ENCODE assay signal across 21 cellular contexts in the genomic region with DNA sequence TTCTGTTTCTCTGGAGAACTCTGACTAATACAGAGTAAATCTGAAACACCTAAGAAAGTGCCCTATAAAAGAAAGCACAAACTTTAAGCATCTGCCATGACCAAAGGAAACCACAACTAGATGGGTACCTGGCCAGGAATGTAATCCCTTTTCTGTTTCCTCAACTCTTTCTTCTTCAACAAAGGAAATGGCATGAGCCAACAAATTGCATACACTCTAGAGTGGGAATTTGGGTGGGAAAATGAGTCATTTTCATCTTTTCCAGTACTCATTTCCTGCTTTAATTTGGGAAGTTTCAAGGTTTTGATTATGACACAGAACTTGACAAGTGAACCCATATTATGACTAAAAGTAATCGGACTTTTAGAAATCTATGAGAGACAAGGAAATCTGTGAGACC.
"Had no signal": no experiment of that assay in that cellular context is flagged by ENCODE, and none has a peak within 500 bp of the region (broad histone marks: within the 10 kb centered on the region; RNA-seq: fewer than 3 reads in every experiment).

No MANE protein-coding gene starts in this region.

- H3K27ac ChIP-seq: dorsolateral prefrontal cortex, gastroesophageal sphincter, right atrium auricular region, sigmoid colon, skin epidermis, testis, tibial nerve had no signal

- H3K4me1 ChIP-seq: gastroesophageal sphincter, right atrium auricular region, sigmoid colon, testis, tibial nerve had no signal

- H3K9me3 ChIP-seq: gastroesophageal sphincter, mucosa of descending colon, right atrium auricular region, sigmoid colon, testis, tibial nerve had no signal

- ATAC-seq: esophagus mucosa; gastroesophageal sphincter; left lobe of liver; mucosa of descending colon; natural killer cell; stimulated activated naive B cell treated with anti-CD40 and anti-IgM and Interleukin-4, amounts not matched to agents 10 μg/mL and 1 μg/mL and 100 μg/mL, for 72 hours; stimulated activated naive CD8-positive, alpha-beta T cell treated with anti-CD3 and anti-CD28 coated beads, Interleukin-15, amount 100 ng/mL, for 72 hours had no signal

- DNase-seq: cortex of kidney; dorsolateral prefrontal cortex; effector CD8-positive, alpha-beta T cell; foreskin fibroblast; glutamatergic neuron; islet precursor cell; mucosa of descending colon; natural killer cell; posterior cingulate gyrus; sigmoid colon; stimulated activated CD4-positive, alpha-beta T cell treated with anti-CD3 and anti-CD28 coated beads, Interleukin-2, amount 100 ng/mL, for 24 hours; stimulated activated CD4-positive, alpha-beta T cell treated with anti-CD3 and anti-CD28 coated beads, Interleukin-4, amount 100 ng/mL, for 4 hours; stimulated activated naive B cell treated with anti-CD40 and anti-IgM and Interleukin-4, amounts not matched to agents 10 μg/mL and 1 μg/mL and 100 μg/mL, for 72 hours; stimulated activated naive CD8-positive, alpha-beta T cell treated with anti-CD3 and anti-CD28 coated beads, Interleukin-15, amount 100 ng/mL, for 72 hours; testis had no signal

- H3K36me3 ChIP-seq: gastroesophageal sphincter, right atrium auricular region, sigmoid colon, tibial nerve had no signal

- H3K4me3 ChIP-seq: dorsolateral prefrontal cortex, gastroesophageal sphincter, mucosa of descending colon, right atrium auricular region, sigmoid colon, skin epidermis, testis, tibial nerve had no signal

- H3K27me3 ChIP-seq: dorsolateral prefrontal cortex, gastroesophageal sphincter, right atrium auricular region, sigmoid colon, testis, tibial nerve had no signal
